Comparison of ENCODE assay signal across 32 cellular contexts in genomic region chr7:31111109-31111451, GRCh38. TPM values are rescaled to one million over a fixed set of nuclear protein-coding genes. Genes with fewer than 3 reads are reported as not detected.
"Had no signal": no experiment of that assay in that cellular context is flagged by ENCODE, and none has a peak within 500 bp of the region (broad histone marks: within the 10 kb centered on the region; RNA-seq: fewer than 3 reads in every experiment).

No MANE protein-coding gene starts in this region.

- H3K9me3 ChIP-seq: adrenal gland, body of pancreas, gastrocnemius medialis had no signal

- ATAC-seq: activated CD4-positive, alpha-beta T cell treated with anti-CD3 and anti-CD28 coated beads for 36 hours; activated CD8-positive, alpha-beta T cell treated with anti-CD3 and anti-CD28 coated beads, Interleukin-2, amount 10 ng/mL, durations not matched to agents 7 days and 5 days; activated naive CD8-positive, alpha-beta T cell treated with anti-CD3 and anti-CD28 coated beads, Interleukin-2, amount 50 U/mL, for 24 hours; activated T-cell treated with anti-CD3 and anti-CD28 coated beads, Interleukin-2, amount 50 U/mL, for 4 hours; body of pancreas; esophagus mucosa; foreskin keratinocyte; gastrocnemius medialis; T-helper 17 cell had no signal

- DNase-seq: activated CD4-positive, alpha-beta memory T cell treated with anti-CD3 and anti-CD28 coated beads for 36 hours; activated CD4-positive, alpha-beta T cell treated with anti-CD3 and anti-CD28 coated beads for 36 hours; activated CD4-positive, alpha-beta T cell treated with anti-CD3 and anti-CD28 coated beads, Interleukin-2, amount 10 ng/mL, durations not matched to agents 24 days and 14 days; activated CD4-positive, CD25-positive, alpha-beta regulatory T cell; activated CD4-positive, CD25-positive, alpha-beta regulatory T cell treated with anti-CD3 and anti-CD28 coated beads, Interleukin-2, amount 50 U/mL, for 72 hours; activated CD8-positive, alpha-beta T cell treated with anti-CD3 and anti-CD28 coated beads, Interleukin-2, amount 10 ng/mL, durations not matched to agents 7 days and 5 days; activated effector memory CD4-positive, alpha-beta T cell treated with anti-CD3 and anti-CD28 coated beads, Interleukin-2, amount 50 U/mL, for 16 hours; activated naive CD4-positive, alpha-beta T cell treated with anti-CD3 and anti-CD28 coated beads for 36 hours; activated naive CD8-positive, alpha-beta T cell treated with anti-CD3 and anti-CD28 coated beads for 36 hours; activated naive CD8-positive, alpha-beta T cell treated with anti-CD3 and anti-CD28 coated beads, Interleukin-2, amount 50 U/mL, for 24 hours; activated T-cell treated with anti-CD3 and anti-CD28 coated beads, Interleukin-2, amount 50 U/mL, for 4 hours; amygdala; aorta; body of pancreas; caudate nucleus; cortex of kidney; dermis blood vessel endothelial cell; effector CD8-positive, alpha-beta T cell; endodermal cell; foreskin keratinocyte; gastrocnemius medialis; glutamatergic neuron; T-helper 1 cell; T-helper 17 cell; T1000 had no signal

- H3K36me3 Mint-ChIP-seq: activated CD4-positive, alpha-beta memory T cell treated with anti-CD3 and anti-CD28 coated beads for 36 hours; activated naive CD4-positive, alpha-beta T cell treated with anti-CD3 and anti-CD28 coated beads, Interleukin-2, amount 50 U/mL, for 24 hours; activated naive CD8-positive, alpha-beta T cell treated with anti-CD3 and anti-CD28 coated beads for 36 hours had no signal

- H3K27ac ChIP-seq: adrenal gland, body of pancreas, foreskin keratinocyte, gastrocnemius medialis had no signal

- H3K4me3 Mint-ChIP-seq: activated CD4-positive, alpha-beta memory T cell treated with anti-CD3 and anti-CD28 coated beads for 36 hours; activated CD4-positive, alpha-beta T cell treated with anti-CD3 and anti-CD28 coated beads for 36 hours; activated CD4-positive, alpha-beta T cell treated with anti-CD3 and anti-CD28 coated beads, Interleukin-2, amount 10 ng/mL, durations not matched to agents 24 days and 14 days; activated CD8-positive, alpha-beta T cell treated with anti-CD3 and anti-CD28 coated beads, Interleukin-2, amount 10 ng/mL, durations not matched to agents 7 days and 5 days; activated naive CD4-positive, alpha-beta T cell treated with anti-CD3 and anti-CD28 coated beads for 36 hours; activated naive CD4-positive, alpha-beta T cell treated with anti-CD3 and anti-CD28 coated beads, Interleukin-2, amount 50 U/mL, for 24 hours; activated naive CD8-positive, alpha-beta T cell treated with anti-CD3 and anti-CD28 coated beads for 36 hours; activated naive CD8-positive, alpha-beta T cell treated with anti-CD3 and anti-CD28 coated beads, Interleukin-2, amount 50 U/mL, for 24 hours; activated T-cell treated with anti-CD3 and anti-CD28 coated beads, Interleukin-2, amount 50 U/mL, for 4 hours; endodermal cell; T-helper 17 cell; T-helper 2 cell treated with Interferon-gamma antibody and Interleukin-4, amounts not matched to agents 5 μg/mL and 100 μg/mL, for 36 hours had no signal

- H3K4me1 ChIP-seq: adrenal gland, body of pancreas, foreskin keratinocyte, gastrocnemius medialis had no signal

- H3K27ac Mint-ChIP-seq: activated CD4-positive, alpha-beta memory T cell treated with anti-CD3 and anti-CD28 coated beads for 36 hours; activated CD4-positive, alpha-beta T cell treated with anti-CD3 and anti-CD28 coated beads for 36 hours; activated CD4-positive, alpha-beta T cell treated with anti-CD3 and anti-CD28 coated beads, Interleukin-2, amount 10 ng/mL, durations not matched to agents 24 days and 14 days; activated CD8-positive, alpha-beta T cell treated with anti-CD3 and anti-CD28 coated beads, Interleukin-2, amount 10 ng/mL, durations not matched to agents 7 days and 5 days; activated naive CD4-positive, alpha-beta T cell treated with anti-CD3 and anti-CD28 coated beads for 36 hours; activated naive CD4-positive, alpha-beta T cell treated with anti-CD3 and anti-CD28 coated beads, Interleukin-2, amount 50 U/mL, for 24 hours; activated naive CD8-positive, alpha-beta T cell treated with anti-CD3 and anti-CD28 coated beads for 36 hours; activated naive CD8-positive, alpha-beta T cell treated with anti-CD3 and anti-CD28 coated beads, Interleukin-2, amount 50 U/mL, for 24 hours; activated T-helper 2 cell treated with anti-CD3 and anti-CD28 coated beads, Interferon-gamma antibody, Interleukin-2, Interleukin-4, amounts not matched to agents 10 μg/mL and 5 μg/mL and 100 μg/mL, durations not matched to agents 14 hours and 24 hours and 36 hours; endodermal cell; T-helper 17 cell; T-helper 2 cell treated with Interferon-gamma antibody and Interleukin-4, amounts not matched to agents 5 μg/mL and 100 μg/mL, for 36 hours had no signal

- H3K9me3 Mint-ChIP-seq: activated CD4-positive, alpha-beta memory T cell treated with anti-CD3 and anti-CD28 coated beads for 36 hours; activated CD4-positive, alpha-beta T cell treated with anti-CD3 and anti-CD28 coated beads, Interleukin-2, amount 10 ng/mL, durations not matched to agents 24 days and 14 days; activated naive CD4-positive, alpha-beta T cell treated with anti-CD3 and anti-CD28 coated beads for 36 hours; activated naive CD4-positive, alpha-beta T cell treated with anti-CD3 and anti-CD28 coated beads, Interleukin-2, amount 50 U/mL, for 24 hours; activated naive CD8-positive, alpha-beta T cell treated with anti-CD3 and anti-CD28 coated beads for 36 hours; activated naive CD8-positive, alpha-beta T cell treated with anti-CD3 and anti-CD28 coated beads, Interleukin-2, amount 50 U/mL, for 24 hours; activated T-cell treated with anti-CD3 and anti-CD28 coated beads, Interleukin-2, amount 50 U/mL, for 4 hours; activated T-helper 2 cell treated with anti-CD3 and anti-CD28 coated beads, Interferon-gamma antibody, Interleukin-2, Interleukin-4, amounts not matched to agents 10 μg/mL and 5 μg/mL and 100 μg/mL, durations not matched to agents 14 hours and 24 hours and 36 hours; endodermal cell; T-helper 2 cell treated with Interferon-gamma antibody and Interleukin-4, amounts not matched to agents 5 μg/mL and 100 μg/mL, for 36 hours had no signal

- H3K27me3 Mint-ChIP-seq: activated CD4-positive, alpha-beta memory T cell treated with anti-CD3 and anti-CD28 coated beads for 36 hours; activated CD4-positive, alpha-beta T cell treated with anti-CD3 and anti-CD28 coated beads, Interleukin-2, amount 10 ng/mL, durations not matched to agents 24 days and 14 days; T-helper 17 cell had no signal

- H3K27me3 ChIP-seq: adrenal gland, body of pancreas, gastrocnemius medialis had no signal

- H3K4me3 ChIP-seq: adrenal gland, body of pancreas, gastrocnemius medialis had no signal

- H3K36me3 ChIP-seq: adrenal gland, gastrocnemius medialis had no signal

- H3K4me1 Mint-ChIP-seq: activated CD4-positive, alpha-beta T cell treated with anti-CD3 and anti-CD28 coated beads for 36 hours; activated CD4-positive, alpha-beta T cell treated with anti-CD3 and anti-CD28 coated beads, Interleukin-2, amount 10 ng/mL, durations not matched to agents 24 days and 14 days; activated naive CD4-positive, alpha-beta T cell treated with anti-CD3 and anti-CD28 coated beads, Interleukin-2, amount 50 U/mL, for 24 hours; activated naive CD8-positive, alpha-beta T cell treated with anti-CD3 and anti-CD28 coated beads for 36 hours; activated naive CD8-positive, alpha-beta T cell treated with anti-CD3 and anti-CD28 coated beads, Interleukin-2, amount 50 U/mL, for 24 hours; endodermal cell; T-helper 17 cell had no signal

RNA-seq across cellular contexts. Expression of gene ADCYAP1R1, which starts 59.0 kb away (rescaled TPM):
- total RNA-seq: activated CD4-positive, alpha-beta memory T cell treated with anti-CD3 and anti-CD28 coated beads for 36 hours; activated CD4-positive, alpha-beta T cell treated with anti-CD3 and anti-CD28 coated beads for 36 hours; activated CD4-positive, alpha-beta T cell treated with anti-CD3 and anti-CD28 coated beads, Interleukin-2, amount 10 ng/mL, durations not matched to agents 24 days and 14 days; activated CD8-positive, alpha-beta T cell treated with anti-CD3 and anti-CD28 coated beads, Interleukin-2, amount 10 ng/mL, durations not matched to agents 7 days and 5 days; activated naive CD4-positive, alpha-beta T cell treated with anti-CD3 and anti-CD28 coated beads for 36 hours; activated naive CD8-positive, alpha-beta T cell treated with anti-CD3 and anti-CD28 coated beads for 36 hours; activated T-cell treated with anti-CD3 and anti-CD28 coated beads, Interleukin-2, amount 50 U/mL, for 4 hours; activated T-helper 2 cell treated with anti-CD3 and anti-CD28 coated beads, Interferon-gamma antibody, Interleukin-2, Interleukin-4, amounts not matched to agents 10 μg/mL and 5 μg/mL and 100 μg/mL, durations not matched to agents 14 hours and 24 hours and 36 hours; chondrocyte; dermis blood vessel endothelial cell; epithelial cell of proximal tubule; foreskin keratinocyte; T-helper 17 cell had no signal
- polyA plus RNA-seq: aorta, foreskin keratinocyte had no signal
